Comparison of ENCODE assay signal across 8 cellular contexts in genomic region chr17:1107777-1108559, GRCh38.
DNase-seq lines count a peak whose midpoint lies in the region; ATAC-seq, FAIRE-seq and TF ChIP-seq lines count a peak whose summit lies in the region.

No MANE protein-coding gene starts in this region.

- TF ChIP-seq CTCF in RWPE2 (IDR thresholded peaks at IDR 0.05; ENCODE audit: poor library complexity, severe bottlenecking) (no peak), esophagus squamous epithelium (IDR thresholded peaks at IDR 0.05) (no peak), neural cell (IDR thresholded peaks at IDR 0.05; ENCODE audit: poor library complexity, severe bottlenecking) (no peak)

- TF ChIP-seq POLR2A in esophagus squamous epithelium (IDR thresholded peaks at IDR 0.05) = no peak

- 33 to 35% methylated on average over 4 to 9 of the region's 25 CpGs for WGBS in esophagus squamous epithelium, 2 donors

- H3K4me3 ChIP-seq in RWPE2 (ENCODE audit: severe bottlenecking) (peak overlapping the region; percentile 67), esophagus squamous epithelium (peak overlapping the region; percentile 67 to 88 (median 80)), neural cell (ENCODE audit: low read length) (peak overlapping the region; percentile 79)

- peak overlapping the region; percentile 54 for H3K4me2 ChIP-seq in neural cell (ENCODE audit: low read length)

- H3K4me1 ChIP-seq in RWPE2 (ENCODE audit: insufficient read depth, poor library complexity, severe bottlenecking) (peaks cover 27% of the 10 kb centered on the region), esophagus squamous epithelium (peaks cover 36 to 87% (median 41%) of the 10 kb centered on the region in 3 donors)

- DNase-seq in ELR (ENCODE audit: low read depth) (peak; percentile 21), RWPE2 (ENCODE audit: low spot score) (no peak), esophagus squamous epithelium (lab: John Stamatoyannopoulos, UW) (no peak), frontal cortex (ENCODE audit: low spot score in 2 of 2) (no peak)

- H3K27ac ChIP-seq in RWPE2 (ENCODE audit: poor library complexity, severe bottlenecking) = peak overlapping the region; percentile 86
- H3K27ac ChIP-seq in esophagus squamous epithelium = peak overlapping the region; percentile 89 to 96 (median 93)
- peak overlapping the region; percentile 84 for H3K27ac ChIP-seq in neural cell (ENCODE audit: low read length)

- no peak overlapping the region for H2AFZ ChIP-seq in neural cell (ENCODE audit: low read depth, low read length)

- intact Hi-C loops in esophagus squamous epithelium (cut with DNase I) = no loop called here

- no peak for FAIRE-seq in frontal cortex (lab: Jason Lieb, UNC)

- TF ChIP-seq RAD21 in neural cell (conservative IDR thresholded peaks at IDR 0.05) = no peak

- H3F3A ChIP-seq in neural cell (ENCODE audit: insufficient read depth, low read length, poor library complexity, severe bottlenecking) = no peaks in the 10 kb centered on the region

- peak overlapping the region; percentile 90 for H3K9ac ChIP-seq in neural cell (ENCODE audit: low read length)

- no peaks in the 10 kb centered on the region for H3K36me3 ChIP-seq in RWPE2 (ENCODE audit: low read depth)
- H3K36me3 ChIP-seq in esophagus squamous epithelium = peaks cover 0 to 12% (median 0%) of the 10 kb centered on the region in 3 donors
- H3K36me3 ChIP-seq in neural cell (ENCODE audit: insufficient read depth, low read length) = no peaks in the 10 kb centered on the region

- no peak for ATAC-seq in RWPE2 (ENCODE audit: low read depth)
- no peak for ATAC-seq in GM21529 (IDR thresholded peaks at IDR 0.05; ENCODE audit: unreplicated experiment)
- no peak for ATAC-seq in HG03571 (IDR thresholded peaks at IDR 0.05; ENCODE audit: unreplicated experiment)
- no peak for ATAC-seq in HG02798 (IDR thresholded peaks at IDR 0.05; ENCODE audit: poor library complexity, unreplicated experiment)

- no peaks in the 10 kb centered on the region for H4K20me1 ChIP-seq in neural cell (ENCODE audit: insufficient read depth)

- no peaks in the 10 kb centered on the region for H3K9me2 ChIP-seq in neural cell (ENCODE audit: insufficient read depth, low read length)

- no peak for TF ChIP-seq EP300 in neural cell (conservative IDR thresholded peaks at IDR 0.05; ENCODE audit: poor library complexity, severe bottlenecking)

- H3K79me2 ChIP-seq in neural cell (replicated peaks; ENCODE audit: insufficient read depth, low read length) = peaks cover 10% of the 10 kb centered on the region

- no peaks in the 10 kb centered on the region for H3K9me3 ChIP-seq in RWPE2 (ENCODE audit: severe bottlenecking)
- no peaks in the 10 kb centered on the region for H3K9me3 ChIP-seq in esophagus squamous epithelium
- no peaks in the 10 kb centered on the region for H3K9me3 ChIP-seq in neural cell (ENCODE audit: low read length)

- H3K27me3 ChIP-seq in RWPE2 (ENCODE audit: insufficient read depth, poor library complexity, severe bottlenecking) (no peaks in the 10 kb centered on the region), esophagus squamous epithelium (no peaks in the 10 kb centered on the region), neural cell (ENCODE audit: insufficient read depth, low read depth, low read length) (no peaks in the 10 kb centered on the region)

TF ChIP-seq in neural cell, 6 proteins besides CTCF, POLR2A, EP300 and RAD21:
- TF ChIP-seq TAF1 (IDR thresholded peaks at IDR 0.05; ENCODE audit: low read depth) (no peak), MXI1 (conservative IDR thresholded peaks at IDR 0.05; ENCODE audit: poor library complexity, severe bottlenecking) (no peak), EZH2 (IDR thresholded peaks at IDR 0.05; ENCODE audit: borderline replicate concordance, insufficient read depth, low read length, poor library complexity, severe bottlenecking) (no peak), REST (IDR thresholded peaks at IDR 0.05; ENCODE audit: borderline replicate concordance) (no peak), POLR2AphosphoS5 (IDR thresholded peaks at IDR 0.05) (no peak)
